31 cellular contexts compared by ENCODE assay signal in the genomic region with DNA sequence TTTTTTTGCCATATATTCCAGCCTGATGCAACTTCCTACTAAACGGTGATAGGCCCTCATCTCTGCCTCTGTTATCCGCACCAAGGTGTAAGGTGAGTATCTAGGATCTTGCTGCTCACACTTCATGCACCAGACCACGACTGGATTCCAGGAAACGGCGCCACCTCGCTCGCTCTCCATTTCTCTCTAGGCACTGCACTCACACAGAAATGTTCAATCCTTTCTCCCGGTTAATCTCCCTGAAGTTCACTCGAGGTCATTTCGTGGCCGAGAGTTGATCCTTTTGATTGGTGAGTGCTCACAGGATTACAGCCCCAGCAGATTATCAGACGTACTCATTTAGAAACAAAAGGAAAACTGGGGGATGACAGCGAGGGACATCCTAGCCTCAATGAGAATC. TPM values are rescaled to one million over a fixed set of nuclear protein-coding genes. Genes with fewer than 3 reads are reported as not detected.
DNase-seq lines count a peak whose midpoint lies in the region; ATAC-seq, FAIRE-seq and TF ChIP-seq lines count a peak whose summit lies in the region.
"Had no signal": no experiment of that assay in that cellular context is flagged by ENCODE, and none has a peak within 500 bp of the region (broad histone marks: within the 10 kb centered on the region; RNA-seq: fewer than 3 reads in every experiment).

No MANE protein-coding gene starts in this region.

- POLR2A ChIA-PET in K562 (lab: Yijun Ruan, JAX): interaction anchor here (1.1 kb wide), 1 partner anchor 10 kb away, joined by 5 read pairs; no protein-coding TSS in a partner anchor

- no peaks in the 10 kb centered on the region for H3K9me3 ChIP-seq in K562 (replicated peaks; ENCODE audit: control insufficient read depth, insufficient read depth, low read depth, low read length)
- H3K9me3 ChIP-seq: Caco-2, Peyer's patch, testis had no signal

- BruUV-seq in K562 (replicated peaks; lab: Mats Ljungman, UMichigan): no TSS peak

- intact Hi-C loops in K562 (cut with micrococcal nuclease): no loop called here

- TF ChIP-seq RAD21 in K562 (CRISPR knock-in tag; conservative IDR thresholded peaks at IDR 0.05 in 1 of 2, IDR thresholded peaks at IDR 0.05 in 1 of 2): no peak

- H3K36me3 ChIP-seq in K562 (ENCODE audit: control insufficient read depth, insufficient read depth, low read length): no peaks in the 10 kb centered on the region
- H3K36me3 ChIP-seq: Peyer's patch had no signal

- in situ Hi-C loops in K562 (cut with MboI): no loop called here

- DNase-seq in DMS53 (lab: John Stamatoyannopoulos, UW) (peak; percentile 9), DMS53 treated with DMSO at 0.1 percent for 48 hours (lab: John Stamatoyannopoulos, UW; ENCODE audit: unreplicated experiment) (no peak), NCI-H82 (lab: John Stamatoyannopoulos, UW) (peak; percentile 99), K562 (ENCODE audit: extremely low read depth in 1 of 4, low spot score in 3 of 4) (peak in 1 of 4 experiments; percentile 65), retina (peak; percentile 34), 8988T (no peak)
- no peak for DNase-seq in stimulated activated CD4-positive, alpha-beta T cell treated with anti-CD3 and anti-CD28 coated beads, Interleukin-2, amount 100 ng/mL, for 24 hours
- DNase-seq: activated CD4-positive, alpha-beta T cell treated with anti-CD3 and anti-CD28 coated beads for 48 hours; activated gamma-delta T cell; activated naive CD8-positive, alpha-beta T cell treated with anti-CD3 and anti-CD28 coated beads for 36 hours; activated T-cell treated with anti-CD3 and anti-CD28 coated beads, Interleukin-2, amount 50 U/mL, for 1 hour; aorta; Caco-2; hippocampal formation; IMR-90; NCI-H146; NCI-H2171; NCI-H526 treated with DMSO at 0.1 percent for 48 hours; Peyer's patch; right cardiac atrium; SHP77; stimulated activated CD8-positive, alpha-beta memory T cell treated with anti-CD3 and anti-CD28 coated beads, Interleukin-4, amount 100 ng/mL, for 48 hours; testis had no signal

- no peak overlapping the region for H3K4me3 ChIP-seq in K562
- H3K4me3 ChIP-seq: GM12878, Peyer's patch, testis had no signal

- peak overlapping the region; percentile 59 for H3K4me2 ChIP-seq in K562 (ENCODE audit: insufficient read depth, low read length)

- no peaks in the 10 kb centered on the region for H3K9me1 ChIP-seq in K562 (ENCODE audit: control insufficient read depth, insufficient read depth, low read length)

- no peak overlapping the region; the same call in 2 of the 3 replicates for H3K27ac ChIP-seq in K562 (ENCODE audit: extremely low read depth, low read depth, low read length)
- H3K27ac ChIP-seq: 22Rv1, parathyroid adenoma, Peyer's patch, testis, VCaP had no signal

- WGBS in K562 (ENCODE audit: insufficient coverage, low coverage, missing lambda C conversion rate): under 1% methylated on average over 13 of the region's 13 CpGs

- TF ChIP-seq CTCF in K562 (IDR thresholded peaks at IDR 0.05 in 2 of 3, conservative IDR thresholded peaks at IDR 0.05 in 1 of 3; ENCODE audit: insufficient read depth in 2 of 3, low read depth in 1 of 3, low read length in 3 of 3): 0 out of 6 replicates have a peak, but pooled peaks of 2 of the 3 experiments have one; percentile 7 to 9

- H3K27me3 ChIP-seq in K562 (ENCODE audit: control insufficient read depth in 2 of 2, insufficient read depth in 2 of 2, low read length in 2 of 2): no peaks in the 10 kb centered on the region
- H3K27me3 ChIP-seq: Peyer's patch, testis had no signal

- CTCF ChIA-PET in K562 (lab: Yijun Ruan, JAX; ENCODE audit: low intra/inter-chr PET ratio): interaction anchor here (0.6 to 0.7 kb wide), 2 partner anchors 120 to 216 kb away, joined by 3 to 4 read pairs; no protein-coding TSS in a partner anchor

- TF ChIP-seq EP300 in K562 (IDR thresholded peaks at IDR 0.05; ENCODE audit: low read length): 0 out of 2 replicates have a peak, but pooled peaks have one; percentile 11

- H4K20me1 ChIP-seq in K562 (replicated peaks; ENCODE audit: control insufficient read depth, insufficient read depth, low read length): no peaks in the 10 kb centered on the region

- H2AFZ ChIP-seq in K562 (ENCODE audit: low read depth, low read length): peak overlapping the region; percentile 6; the same call in 1 of the 2 replicates
- H2AFZ ChIP-seq: parathyroid adenoma had no signal

- H3K9ac ChIP-seq in K562 (ENCODE audit: insufficient read depth in 1 of 2, low read depth in 2 of 2, low read length in 2 of 2): peak overlapping the region in 1 of 2 experiments; percentile 77; a peak in 1 of 4 replicates
- H3K9ac ChIP-seq: parathyroid adenoma had no signal

- no peaks in the 10 kb centered on the region for H3K79me2 ChIP-seq in K562 (ENCODE audit: control insufficient read depth, insufficient read depth, low read length)

- FAIRE-seq in K562 (lab: Jason Lieb, UNC): peak; percentile 72
- FAIRE-seq: bronchial epithelial cell, GM12878, urothelium cell line had no signal

- TF ChIP-seq POLR2A in K562 (conservative IDR thresholded peaks at IDR 0.05): no peak

- peaks cover 5 to 10% of the 10 kb centered on the region in 2 experiments for H3K4me1 ChIP-seq in K562 (replicated peaks in 1 of 2; ENCODE audit: control insufficient read depth in 2 of 2, insufficient read depth in 2 of 2, low read length in 2 of 2)
- H3K4me1 ChIP-seq: Caco-2, parathyroid adenoma, Peyer's patch, testis had no signal

- ATAC-seq in K562 (peak; percentile 82), SK-N-SH treated with all-trans-retinoic acid at 6 μM for 48 hours (no peak)
- ATAC-seq: GM12878, left lobe of liver, right cardiac atrium had no signal

TF ChIP-seq in K562, 482 proteins besides CTCF, POLR2A, EP300 and RAD21 (continues in another document):
- no peak for TF ChIP-seq NCOA1 (IDR thresholded peaks at IDR 0.05; ENCODE audit: low read depth)
- TF ChIP-seq POLR2G (IDR thresholded peaks at IDR 0.05; ENCODE audit: low read depth, low read length): no peak
- TF ChIP-seq NR1H2 (CRISPR knock-in tag; IDR thresholded peaks at IDR 0.05): 0 out of 2 replicates have a peak, but pooled peaks have one; percentile 29

TF ChIP-seq in SK-N-SH treated with all-trans-retinoic acid at 6 μM for 48 hours, 23 proteins besides CTCF, POLR2A, EP300 and RAD21:
- TF ChIP-seq ARNTL (CRISPR knock-in tag; IDR thresholded peaks at IDR 0.05; ENCODE audit: borderline replicate concordance, low read depth): no peak
- TF ChIP-seq, protein P1, sequence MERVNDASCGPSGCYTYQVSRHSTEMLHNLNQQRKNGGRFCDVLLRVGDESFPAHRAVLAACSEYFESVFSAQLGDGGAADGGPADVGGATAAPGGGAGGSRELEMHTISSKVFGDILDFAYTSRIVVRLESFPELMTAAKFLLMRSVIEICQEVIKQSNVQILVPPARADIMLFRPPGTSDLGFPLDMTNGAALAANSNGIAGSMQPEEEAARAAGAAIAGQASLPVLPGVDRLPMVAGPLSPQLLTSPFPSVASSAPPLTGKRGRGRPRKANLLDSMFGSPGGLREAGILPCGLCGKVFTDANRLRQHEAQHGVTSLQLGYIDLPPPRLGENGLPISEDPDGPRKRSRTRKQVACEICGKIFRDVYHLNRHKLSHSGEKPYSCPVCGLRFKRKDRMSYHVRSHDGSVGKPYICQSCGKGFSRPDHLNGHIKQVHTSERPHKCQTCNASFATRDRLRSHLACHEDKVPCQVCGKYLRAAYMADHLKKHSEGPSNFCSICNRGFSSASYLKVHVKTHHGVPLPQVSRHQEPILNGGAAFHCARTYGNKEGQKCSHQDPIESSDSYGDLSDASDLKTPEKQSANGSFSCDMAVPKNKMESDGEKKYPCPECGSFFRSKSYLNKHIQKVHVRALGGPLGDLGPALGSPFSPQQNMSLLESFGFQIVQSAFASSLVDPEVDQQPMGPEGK (CRISPR knock-in tag; IDR thresholded peaks at IDR 0.05; ENCODE audit: borderline replicate concordance): no peak

RNA-seq across cellular contexts. Expression of a gene that starts 28.1 kb away (rescaled TPM):
- 13.3 and 24.4 TPM in 2 replicates for total RNA-seq in K562 (2011; cell fraction: chromatin; rRNA removed; ENCODE audit: low replicate concordance)
- total RNA-seq in K562 (2011; cell fraction: nucleolus; rRNA removed): 6.2 and 7.6 TPM in 2 replicates
- total RNA-seq in K562 (2011; cell fraction: nucleoplasm; rRNA removed): 10.5 and 17.4 TPM in 2 replicates
- total RNA-seq in K562 (2014; rRNA removed): 3.0 and 3.3 TPM in 2 replicates
- 2.9 and 3.4 TPM in 2 replicates for total RNA-seq in K562 (2014; rRNA removed; fragmentation: Illumina TruSeq; extraction: Trizol)
- 3.0 TPM in 2 replicates for total RNA-seq in K562 (2015; rRNA removed; fragmentation: Illumina TruSeq; extraction: Trizol)
- 2.1 and 3.2 TPM in 2 replicates for total RNA-seq in K562 (2021)
- polyA plus RNA-seq in K562 (2011; rRNA removed): 4.1 and 4.9 TPM in 2 replicates
- polyA plus RNA-seq in K562 (2011; cell fraction: cytosol; rRNA removed): 0.98 and 1.7 TPM in 2 replicates
- polyA plus RNA-seq in K562 (2011; cell fraction: nucleus; rRNA removed): 10.3 and 11.7 TPM in 2 replicates
- polyA plus RNA-seq in K562 (2012): 1.8 and 5.4 TPM in 2 replicates
- polyA plus RNA-seq in K562 (2014; fragmentation: Illumina TruSeq; extraction: Trizol): 1.7 and 1.9 TPM in 2 replicates
- polyA plus RNA-seq in K562 (2014; fragmentation: Nextera tagmentation; extraction: Ambion mirVana): under 1 TPM; 0.56 to 0.96 TPM
- 3.9 and 4.2 TPM in 2 replicates for polyA plus RNA-seq in K562 (2014; rRNA removed)
- polyA minus RNA-seq in K562 (2011; rRNA and poly(A)+ RNA removed): 5.9 and 7.3 TPM in 2 replicates
- 3.1 and 5.7 TPM in 2 replicates for polyA minus RNA-seq in K562 (2011; cell fraction: cytosol; rRNA and poly(A)+ RNA removed)
- polyA minus RNA-seq in K562 (2011; cell fraction: nucleus; rRNA and poly(A)+ RNA removed): 6.2 and 8.6 TPM in 2 replicates
- polyA plus RNA-seq: IMR-90 had no signal

Comparison
In these comparisons a context has a peak if more than half of its experiments do, and no peak if none do; other contexts are left out.
1. DNase-seq: peak in DMS53 (single experiment), NCI-H82 (single experiment) and retina (single experiment); none in DMS53 treated with DMSO at 0.1 percent for 48 hours (single experiment), stimulated activated CD4-positive, alpha-beta T cell treated with anti-CD3 and anti-CD28 coated beads, Interleukin-2, amount 100 ng/mL, for 24 hours (0 of 2) and 8988T (single experiment).